Comparison of ENCODE assay signal across 10 cellular contexts in the genomic region with DNA sequence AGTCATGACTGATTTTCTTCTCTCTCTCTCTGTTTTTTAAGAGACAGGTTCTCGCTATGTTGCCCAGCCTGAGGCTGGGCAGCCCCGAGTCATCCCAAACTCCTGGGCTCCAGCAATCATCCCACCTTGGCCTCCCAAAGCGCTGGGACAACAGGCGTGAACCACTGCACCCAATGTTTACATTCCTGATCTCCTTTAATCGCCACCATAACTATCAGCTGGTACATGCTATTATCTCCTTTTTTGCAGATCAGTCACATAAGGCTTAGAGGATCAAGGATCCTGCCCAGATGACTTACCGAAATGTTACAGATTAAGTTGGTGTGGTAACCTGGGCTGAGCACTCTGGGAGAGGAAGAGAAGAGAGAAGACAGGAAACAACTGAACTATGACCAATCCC. TPM values are rescaled to one million over a fixed set of nuclear protein-coding genes. Genes with fewer than 3 reads are reported as not detected.
DNase-seq lines count a peak whose midpoint lies in the region; ATAC-seq, FAIRE-seq and TF ChIP-seq lines count a peak whose summit lies in the region.
"Had no signal": no experiment of that assay in that cellular context is flagged by ENCODE, and none has a peak within 500 bp of the region (broad histone marks: within the 10 kb centered on the region; RNA-seq: fewer than 3 reads in every experiment).

No MANE protein-coding gene starts in this region.

- H3K36me3 ChIP-seq in Loucy (ENCODE audit: insufficient read depth, low read length) (no peaks in the 10 kb centered on the region), K562 (ENCODE audit: control insufficient read depth, insufficient read depth, low read length) (peaks cover 10% of the 10 kb centered on the region; the same call in 2 of the 3 replicates)

- peaks cover 19% of the 10 kb centered on the region for H3K27me3 Mint-ChIP-seq in T-helper 1 cell treated with Interleukin-12 subunit alpha and Interleukin-12 subunit beta and Interleukin-4 antibody, amounts not matched to agents 30 μg/mL and 1 μg/mL, for 36 hours (ENCODE audit: low read depth)
- H3K27me3 Mint-ChIP-seq in nephron (ENCODE audit: low read depth), result no peaks in the 10 kb centered on the region

- TF ChIP-seq POLR2A in K562 (conservative IDR thresholded peaks at IDR 0.05) (no peak), GM12892 (IDR thresholded peaks at IDR 0.05; ENCODE audit: low read depth, low read length) (no peak)

- no TSS peak for BruUV-seq in K562 (replicated peaks; lab: Mats Ljungman, UMichigan)

- no peaks in the 10 kb centered on the region for H4K20me1 ChIP-seq in Loucy (ENCODE audit: insufficient read depth, low read length, poor library complexity, severe bottlenecking)
- H4K20me1 ChIP-seq in K562 (replicated peaks; ENCODE audit: control insufficient read depth, insufficient read depth, low read length), result no peaks in the 10 kb centered on the region

- in situ Hi-C loops in K562 (cut with MboI), result loop anchor here (10.0 kb wide), 1 partner anchor 116 kb away; no protein-coding TSS in a partner anchor
- in situ Hi-C loops in G401 (cut with HindIII; ENCODE audit: low sequenced_read_pairs), result no loop called here

- FAIRE-seq in K562 (lab: Jason Lieb, UNC) (peak; percentile 51), GM12892 (lab: Jason Lieb, UNC) (no peak)

- no peaks in the 10 kb centered on the region for H3K27me3 ChIP-seq in Loucy (ENCODE audit: insufficient read depth, low read length, poor library complexity, severe bottlenecking)
- no peaks in the 10 kb centered on the region for H3K27me3 ChIP-seq in K562 (ENCODE audit: control insufficient read depth in 2 of 2, insufficient read depth in 2 of 2, low read length in 2 of 2)

- H3K9me3 ChIP-seq in Loucy (ENCODE audit: insufficient read depth, low read depth, low read length) (no peaks in the 10 kb centered on the region; the same call in 1 of the 2 replicates), K562 (replicated peaks; ENCODE audit: control insufficient read depth, insufficient read depth, low read depth, low read length) (no peaks in the 10 kb centered on the region)

- no peaks in the 10 kb centered on the region; the same call in 1 of the 2 replicates for H3F3A ChIP-seq in Loucy (ENCODE audit: low read depth)

- peaks cover 25% of the 10 kb centered on the region for H3K79me2 ChIP-seq in Loucy (ENCODE audit: insufficient read depth, low read length)
- H3K79me2 ChIP-seq in K562 (ENCODE audit: control insufficient read depth, insufficient read depth, low read length), result peaks cover 14% of the 10 kb centered on the region; the same call in 2 of the 3 replicates

- H3K27ac ChIP-seq in K562 (ENCODE audit: extremely low read depth, low read depth, low read length), result no peak overlapping the region

- DNase-seq in T-helper 1 cell, result no peak
- no peak for DNase-seq in K562 (ENCODE audit: extremely low read depth in 1 of 4, low spot score in 3 of 4)
- no peak for DNase-seq in GM12892 (ENCODE audit: insufficient read length)
- no peak for DNase-seq in G401 (ENCODE audit: low spot score)
- DNase-seq: 8988T, foreskin melanocyte had no signal

- H3K4me3 ChIP-seq in Loucy (ENCODE audit: low read length, poor library complexity, severe bottlenecking), result peak overlapping the region; percentile 91
- H3K4me3 ChIP-seq in K562, result no peak overlapping the region; the same call in 1 of the 2 replicates

- H3K9me1 ChIP-seq in K562 (ENCODE audit: control insufficient read depth, insufficient read depth, low read length), result no peaks in the 10 kb centered on the region

- CTCF ChIA-PET in K562 (lab: Yijun Ruan, JAX; ENCODE audit: low intra/inter-chr PET ratio), result no interaction called here

- POLR2A ChIA-PET in K562 (lab: Yijun Ruan, JAX), result interaction anchor here (0.7 to 1.3 kb wide), 2 partner anchors 10 to 52 kb away, joined by 4 to 5 read pairs; no protein-coding TSS in a partner anchor

- H3K4me1 Mint-ChIP-seq in T-helper 1 cell treated with Interleukin-12 subunit alpha and Interleukin-12 subunit beta and Interleukin-4 antibody, amounts not matched to agents 30 μg/mL and 1 μg/mL, for 36 hours (ENCODE audit: low read depth), result peaks cover 18% of the 10 kb centered on the region
- H3K4me1 Mint-ChIP-seq in nephron, result peaks cover 27% of the 10 kb centered on the region

- no peak overlapping the region for H3K9ac ChIP-seq in Loucy (ENCODE audit: low read depth, low read length, poor library complexity, severe bottlenecking)
- peak overlapping the region in 1 of 2 experiments; percentile 80; a peak in 1 of 4 replicates for H3K9ac ChIP-seq in K562 (ENCODE audit: insufficient read depth in 1 of 2, low read depth in 2 of 2, low read length in 2 of 2)

- H3K4me2 ChIP-seq in Loucy (ENCODE audit: low read depth, low read length, poor library complexity, severe bottlenecking), result peak overlapping the region; percentile 78
- no peak overlapping the region for H3K4me2 ChIP-seq in K562 (ENCODE audit: insufficient read depth, low read length)

- H3K36me3 Mint-ChIP-seq in T-helper 1 cell treated with Interleukin-12 subunit alpha and Interleukin-12 subunit beta and Interleukin-4 antibody, amounts not matched to agents 30 μg/mL and 1 μg/mL, for 36 hours (ENCODE audit: low read depth), result peaks cover 14% of the 10 kb centered on the region
- H3K36me3 Mint-ChIP-seq in nephron (ENCODE audit: low read depth), result peaks cover 46% of the 10 kb centered on the region

- H2AFZ ChIP-seq in Loucy (ENCODE audit: low read length) (no peak overlapping the region), K562 (ENCODE audit: low read depth, low read length) (no peak overlapping the region)

- intact Hi-C loops in K562 (cut with micrococcal nuclease), result loop anchor here (10.0 kb wide), 1 partner anchor 426 kb away; no protein-coding TSS in a partner anchor

- H3K27ac Mint-ChIP-seq in T-helper 1 cell treated with Interleukin-12 subunit alpha and Interleukin-12 subunit beta and Interleukin-4 antibody, amounts not matched to agents 30 μg/mL and 1 μg/mL, for 36 hours, result peak overlapping the region; percentile 2
- H3K27ac Mint-ChIP-seq in nephron, result peak overlapping the region; percentile 59 to 98 (median 94)

- WGBS in K562 (ENCODE audit: insufficient coverage, low coverage, missing lambda C conversion rate), result 75% methylated on average over 6 of the region's 6 CpGs

- H3K9me2 ChIP-seq in Loucy (replicated peaks; ENCODE audit: low read depth, low read length), result no peaks in the 10 kb centered on the region

- TF ChIP-seq RAD21 in K562 (CRISPR knock-in tag; conservative IDR thresholded peaks at IDR 0.05 in 1 of 2, IDR thresholded peaks at IDR 0.05 in 1 of 2), result no peak

- H3K4me3 Mint-ChIP-seq in T-helper 1 cell treated with Interleukin-12 subunit alpha and Interleukin-12 subunit beta and Interleukin-4 antibody, amounts not matched to agents 30 μg/mL and 1 μg/mL, for 36 hours, result peak overlapping the region; percentile 52
- H3K4me3 Mint-ChIP-seq in nephron, result peak overlapping the region; percentile 86 to 91 (median 88)

- TF ChIP-seq EP300 in K562 (IDR thresholded peaks at IDR 0.05; ENCODE audit: low read length), result no peak

- ATAC-seq in K562 (no peak), HG03378 (IDR thresholded peaks at IDR 0.05; ENCODE audit: unreplicated experiment) (no peak)

- peaks cover 6% of the 10 kb centered on the region for H3K9me3 Mint-ChIP-seq in T-helper 1 cell treated with Interleukin-12 subunit alpha and Interleukin-12 subunit beta and Interleukin-4 antibody, amounts not matched to agents 30 μg/mL and 1 μg/mL, for 36 hours
- peaks cover 12% of the 10 kb centered on the region for H3K9me3 Mint-ChIP-seq in nephron

- TF ChIP-seq CTCF in Loucy (conservative IDR thresholded peaks at IDR 0.05; ENCODE audit: low read length) (no peak), K562 (IDR thresholded peaks at IDR 0.05 in 2 of 3, conservative IDR thresholded peaks at IDR 0.05 in 1 of 3; ENCODE audit: insufficient read depth in 2 of 3, low read depth in 1 of 3, low read length in 3 of 3) (no peak), nephron (IDR thresholded peaks at IDR 0.05; ENCODE audit: unreplicated experiment in 3 of 3) (no peak)

- H3K4me1 ChIP-seq in Loucy (ENCODE audit: insufficient read depth, low read length, poor library complexity, severe bottlenecking) (peaks cover 35% of the 10 kb centered on the region), K562 (replicated peaks in 1 of 2; ENCODE audit: control insufficient read depth in 2 of 2, insufficient read depth in 2 of 2, low read length in 2 of 2) (peaks cover 12 to 21% of the 10 kb centered on the region in 2 experiments; a peak in 4 of 5 replicates)

TF ChIP-seq in K562, 482 proteins besides CTCF, POLR2A, EP300 and RAD21:
- TF ChIP-seq ZNF766 (CRISPR knock-in tag; conservative IDR thresholded peaks at IDR 0.05) (no peak), ZNF583 (CRISPR knock-in tag; IDR thresholded peaks at IDR 0.05) (no peak), XRCC3 (IDR thresholded peaks at IDR 0.05) (no peak), ZNF311 (CRISPR knock-in tag; IDR thresholded peaks at IDR 0.05) (no peak), MCM5 (IDR thresholded peaks at IDR 0.05; ENCODE audit: low read depth) (no peak), CBFA2T3 (IDR thresholded peaks at IDR 0.05) (peak; percentile 54), NRF1 (conservative IDR thresholded peaks at IDR 0.05 in 1 of 2, IDR thresholded peaks at IDR 0.05 in 1 of 2) (no peak)

RNA-seq across cellular contexts. Expression of a gene that starts 1.5 kb away (rescaled TPM):
- 16.2 and 23.2 TPM in 2 replicates for total RNA-seq in K562 (2011; cell fraction: chromatin; rRNA removed; ENCODE audit: low replicate concordance)
- total RNA-seq in K562 (2011; cell fraction: nucleolus; rRNA removed), result 6.6 and 7.3 TPM in 2 replicates
- total RNA-seq in K562 (2011; cell fraction: nucleoplasm; rRNA removed), result 8.6 and 12.2 TPM in 2 replicates
- 2.9 and 3.8 TPM in 2 replicates for total RNA-seq in K562 (2014; rRNA removed)
- total RNA-seq in K562 (2014; rRNA removed; fragmentation: Illumina TruSeq; extraction: Trizol), result 11.2 and 11.7 TPM in 2 replicates
- total RNA-seq in K562 (2015; rRNA removed; fragmentation: Illumina TruSeq; extraction: Trizol), result 8.4 and 8.8 TPM in 2 replicates
- total RNA-seq in K562 (2021), result 11.2 and 11.7 TPM in 2 replicates
- 9.7 and 11.0 TPM in 2 replicates for polyA plus RNA-seq in K562 (2011; rRNA removed)
- 1.6 and 3.3 TPM in 2 replicates for polyA plus RNA-seq in K562 (2011; cell fraction: cytosol; rRNA removed)
- polyA plus RNA-seq in K562 (2011; cell fraction: nucleus; rRNA removed), result 10.6 and 13.6 TPM in 2 replicates
- 5.5 and 7.7 TPM in 2 replicates for polyA plus RNA-seq in K562 (2012)
- 8.4 and 9.5 TPM in 2 replicates for polyA plus RNA-seq in K562 (2014; fragmentation: Illumina TruSeq; extraction: Trizol)
- 1 to 10 TPM; 3.0 to 3.4 TPM for polyA plus RNA-seq in K562 (2014; fragmentation: Nextera tagmentation; extraction: Ambion mirVana)
- 5.2 and 6.7 TPM in 2 replicates for polyA plus RNA-seq in K562 (2014; rRNA removed)
- 28.1 and 31.0 TPM in 2 replicates for polyA minus RNA-seq in K562 (2011; rRNA and poly(A)+ RNA removed)
- 5.1 and 6.3 TPM in 2 replicates for polyA minus RNA-seq in K562 (2011; cell fraction: cytosol; rRNA and poly(A)+ RNA removed)
- polyA minus RNA-seq in K562 (2011; cell fraction: nucleus; rRNA and poly(A)+ RNA removed), result 7.1 and 7.3 TPM in 2 replicates
- 9.1 TPM for polyA plus RNA-seq in GM12892 (2012; ENCODE audit: missing spikeins)
- total RNA-seq in G401 (2014; rRNA removed; shearing (Covaris generic)), result 11.5 and 13.0 TPM in 2 replicates
